ENCODE assay signal across 14 cellular contexts in the genomic region with DNA sequence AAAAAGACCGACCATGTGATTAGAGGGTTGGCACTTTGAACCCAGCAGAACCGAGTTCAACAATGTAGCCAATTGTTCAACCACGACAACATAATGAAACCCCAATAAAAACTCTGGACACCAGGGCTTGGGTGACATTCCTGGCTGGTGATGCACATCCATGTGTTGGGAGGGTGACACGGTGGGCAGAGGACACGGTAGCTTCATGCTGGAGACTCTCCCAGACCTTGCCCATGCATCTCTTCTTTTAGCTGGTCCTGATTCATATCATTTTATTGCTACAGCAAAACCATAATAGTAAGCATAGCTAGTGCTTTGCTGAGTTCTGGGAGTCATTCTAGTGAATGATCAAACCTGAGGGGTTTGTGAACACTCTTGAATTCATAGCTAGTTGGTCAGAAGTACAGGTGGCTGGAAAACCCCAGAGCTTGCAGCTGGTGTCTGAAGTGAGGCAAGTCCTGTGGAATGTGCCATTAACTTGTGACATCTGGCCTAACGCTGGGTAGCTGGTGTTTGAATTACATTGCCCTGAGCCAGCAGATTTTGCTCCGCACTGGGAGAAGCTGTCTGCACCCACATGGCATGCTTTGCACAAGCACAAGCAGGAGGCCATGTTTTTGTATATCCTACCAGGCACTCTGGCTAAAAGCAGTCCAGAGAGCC. TPM values are rescaled to one million over a fixed set of nuclear protein-coding genes. Genes with fewer than 3 reads are reported as not detected.
A peak's percentile ranks its signal among the peaks of the same experiment; 100 is the strongest.
DNase-seq lines count a peak whose midpoint lies in the region; ATAC-seq, FAIRE-seq and TF ChIP-seq lines count a peak whose summit lies in the region.
"Had no signal": no experiment of that assay in that cellular context is flagged by ENCODE, and none has a peak within 500 bp of the region (broad histone marks: within the 10 kb centered on the region; RNA-seq: fewer than 3 reads in every experiment).

No MANE protein-coding gene starts in this region.

- BruUV-seq in HepG2 (replicated peaks; lab: Mats Ljungman, UMichigan) = no TSS peak

- TF ChIP-seq CTCF in HepG2 (CRISPR knock-in tag; IDR thresholded peaks at IDR 0.05) = no peak
- no peak for TF ChIP-seq CTCF in osteoblast (IDR thresholded peaks at IDR 0.05; ENCODE audit: extremely low read depth, low read depth, low read length)

- H2AFZ ChIP-seq in HepG2 (ENCODE audit: low read length) = no peak overlapping the region
- H2AFZ ChIP-seq in osteoblast (ENCODE audit: low read length) = no peak overlapping the region

- H3K4me3 Mint-ChIP-seq in natural killer cell treated with Interleukin-12 subunit alpha and Interleukin-12 subunit beta and Interleukin-15 and Interleukin-18, amount 100 ng/mL, for 72 hours = no peak overlapping the region

- peaks cover 2% of the 10 kb centered on the region for H3K4me1 ChIP-seq in right cardiac atrium (ENCODE audit: control insufficient read depth, insufficient read depth, low read length)
- H3K4me1 ChIP-seq in HepG2 (ENCODE audit: insufficient read depth, low read length) = peaks cover 18% of the 10 kb centered on the region
- no peaks in the 10 kb centered on the region for H3K4me1 ChIP-seq in osteoblast (ENCODE audit: insufficient read depth, low read length)

- H3K27ac ChIP-seq in right cardiac atrium (ENCODE audit: low read length) (no peak overlapping the region), HepG2 (ENCODE audit: extremely low read length, insufficient read depth, low read length) (no peak overlapping the region), osteoblast (ENCODE audit: low read depth, low read length) (no peak overlapping the region)
- H3K27ac ChIP-seq: gastroesophageal sphincter, suprapubic skin had no signal

- ATAC-seq in left ventricle myocardium superior = peak; percentile 45
- no peak for ATAC-seq in right cardiac atrium
- no peak; the same call in 2 of the 3 replicates for ATAC-seq in HepG2
- ATAC-seq in natural killer cell treated with Interleukin-12 subunit alpha and Interleukin-12 subunit beta and Interleukin-15 and Interleukin-18, amount 100 ng/mL, for 72 hours = no peak
- ATAC-seq: gastroesophageal sphincter had no signal

- H3K4me2 ChIP-seq in HepG2 (ENCODE audit: low read depth, low read length) (no peak overlapping the region), osteoblast (ENCODE audit: insufficient read depth, low read length) (no peak overlapping the region)

- H3K79me2 ChIP-seq in HepG2 (ENCODE audit: insufficient read depth, low read length) = no peaks in the 10 kb centered on the region
- H3K79me2 ChIP-seq in osteoblast (ENCODE audit: insufficient read depth, low read length) = no peaks in the 10 kb centered on the region

- POLR2A ChIA-PET in HepG2 (lab: Yijun Ruan, JAX) = interaction anchor here (1.1 kb wide), 1 partner anchor 10 kb away, joined by 3 read pairs; no protein-coding TSS in a partner anchor

- H3K27ac Mint-ChIP-seq in natural killer cell treated with Interleukin-12 subunit alpha and Interleukin-12 subunit beta and Interleukin-15 and Interleukin-18, amount 100 ng/mL, for 72 hours = no peak overlapping the region

- DNase-seq in left ventricle myocardium superior (no peak), right cardiac atrium (no peak), astrocyte of the hippocampus (ENCODE audit: low read depth, low spot score) (peak; percentile 31), HepG2 (ENCODE audit: low spot score) (no peak), SKM-1 treated with dmso at 0.1 percent for 144 hours (lab: John Stamatoyannopoulos, UW; ENCODE audit: unreplicated experiment) (no peak), NCI-H2227 treated with DMSO at 0.1 percent for 48 hours (lab: John Stamatoyannopoulos, UW) (no peak), osteoblast (ENCODE audit: insufficient read length, low spot score, missing footprints) (no peak)
- DNase-seq in natural killer cell treated with Interleukin-12 subunit alpha and Interleukin-12 subunit beta and Interleukin-15 and Interleukin-18, amount 100 ng/mL, for 72 hours (ENCODE audit: low spot score) = no peak
- DNase-seq: DND-41, NCI-H1092 treated with DMSO at 0.1 percent for 48 hours, NCI-H774 had no signal

- peaks cover 16 to 68% of the 10 kb centered on the region in 2 experiments for H3K36me3 ChIP-seq in HepG2 (replicated peaks in 1 of 2; ENCODE audit: control insufficient read depth in 1 of 2, insufficient read depth in 2 of 2, low read length in 2 of 2)
- H3K36me3 ChIP-seq in osteoblast (ENCODE audit: insufficient read depth, low read length) = peaks cover 34% of the 10 kb centered on the region

- no peak for TF ChIP-seq POLR2A in HepG2 (IDR thresholded peaks at IDR 0.05; ENCODE audit: insufficient read depth in 1 of 2, low read depth in 2 of 2, low read length in 2 of 2)

- intact Hi-C loops in left ventricle myocardium superior (cut with micrococcal nuclease) (loop anchor here (5.0 kb wide), 1 partner anchor 270 kb away; no protein-coding TSS in a partner anchor), right cardiac atrium (cut with DNase I) (loop anchor here in 1 of 4 donors (5.0 kb wide), 1 partner anchor 275 kb away; no protein-coding TSS in a partner anchor), HepG2 (cut with micrococcal nuclease; ENCODE audit: unreplicated experiment) (no loop called here)

- H3K27me3 ChIP-seq in right cardiac atrium (ENCODE audit: control insufficient read depth, insufficient read depth) = no peaks in the 10 kb centered on the region
- no peaks in the 10 kb centered on the region for H3K27me3 ChIP-seq in HepG2 (ENCODE audit: control insufficient read depth in 1 of 2, insufficient read depth in 2 of 2, low read length in 2 of 2)
- H3K27me3 ChIP-seq in osteoblast (ENCODE audit: insufficient read depth, low read length) = no peaks in the 10 kb centered on the region
- H3K27me3 ChIP-seq: gastroesophageal sphincter, suprapubic skin had no signal

- H3K4me3 ChIP-seq in right cardiac atrium (ENCODE audit: low read length) = no peak overlapping the region
- H3K4me3 ChIP-seq in HepG2 (replicated peaks in 1 of 3; ENCODE audit: insufficient read depth in 1 of 3, low read depth in 2 of 3, low read length in 3 of 3) = no peak overlapping the region
- no peak overlapping the region for H3K4me3 ChIP-seq in osteoblast (ENCODE audit: insufficient read depth, low read length)
- H3K4me3 ChIP-seq: gastroesophageal sphincter, suprapubic skin had no signal

- H3K9me3 Mint-ChIP-seq in natural killer cell treated with Interleukin-12 subunit alpha and Interleukin-12 subunit beta and Interleukin-15 and Interleukin-18, amount 100 ng/mL, for 72 hours = no peaks in the 10 kb centered on the region

- H3K9me3 ChIP-seq in right cardiac atrium (ENCODE audit: control insufficient read depth, low read length) = no peaks in the 10 kb centered on the region
- no peaks in the 10 kb centered on the region for H3K9me3 ChIP-seq in HepG2 (ENCODE audit: low read length)
- H3K9me3 ChIP-seq in osteoblast (ENCODE audit: low read depth, low read length) = no peaks in the 10 kb centered on the region
- H3K9me3 ChIP-seq: suprapubic skin had no signal

- WGBS in right cardiac atrium = 82% methylated on average over 7 of the region's 7 CpGs
- 90% methylated on average over 6 of the region's 7 CpGs for WGBS in HepG2 (ENCODE audit: low lambda C conversion rate)

- peaks cover 0 to 10% of the 10 kb centered on the region in 2 donors for H3K4me1 Mint-ChIP-seq in natural killer cell treated with Interleukin-12 subunit alpha and Interleukin-12 subunit beta and Interleukin-15 and Interleukin-18, amount 100 ng/mL, for 72 hours (ENCODE audit: low read depth in 2 of 2)

- no peaks in the 10 kb centered on the region for H4K20me1 ChIP-seq in HepG2 (ENCODE audit: insufficient read depth, low read length)
- no peaks in the 10 kb centered on the region for H4K20me1 ChIP-seq in osteoblast (ENCODE audit: insufficient read depth, low read length)

- TF ChIP-seq EP300 in HepG2 (IDR thresholded peaks at IDR 0.05; ENCODE audit: low read depth in 2 of 2, low read length in 2 of 2) (no peak), HepG2 (CRISPR knock-in tag; IDR thresholded peaks at IDR 0.05; ENCODE audit: borderline replicate concordance) (no peak)

- FAIRE-seq in HepG2 (lab: Jason Lieb, UNC) = no peak
- FAIRE-seq: GM18507 had no signal

- no peak overlapping the region for H3K9ac ChIP-seq in HepG2 (ENCODE audit: insufficient read depth, low read depth, low read length)

- H3K36me3 Mint-ChIP-seq in natural killer cell treated with Interleukin-12 subunit alpha and Interleukin-12 subunit beta and Interleukin-15 and Interleukin-18, amount 100 ng/mL, for 72 hours = peaks cover 42% of the 10 kb centered on the region

- no peaks in the 10 kb centered on the region for H3K27me3 Mint-ChIP-seq in natural killer cell treated with Interleukin-12 subunit alpha and Interleukin-12 subunit beta and Interleukin-15 and Interleukin-18, amount 100 ng/mL, for 72 hours

- in situ Hi-C loops in HepG2 (cut with HindIII; ENCODE audit: extremely low pct_ligation_motif_present, low pct_unique_long_range_greater_than_20kb) = loop anchor here (10.0 kb wide), 1 partner anchor 133 kb away; the partner anchor contains the start of gene CDON

- CTCF ChIA-PET in HepG2 (lab: Yijun Ruan, JAX; ENCODE audit: low intra/inter-chr PET ratio, low total read pairs) = no interaction called here

- no peak for TF ChIP-seq RAD21 in HepG2 (CRISPR knock-in tag; IDR thresholded peaks at IDR 0.05)

RNA-seq across cellular contexts. Expression of gene RPUSD4, which starts 14.0 kb away (rescaled TPM):
- 40.0 TPM for total RNA-seq in left ventricle myocardium superior
- total RNA-seq in right cardiac atrium = 10 to 100 TPM; 13.5 to 24.0 (median 19.5) TPM
- 12.0 TPM for polyA plus RNA-seq in right cardiac atrium
- 45.0 and 45.6 TPM in 2 replicates for total RNA-seq in HepG2 (2016; rRNA removed; fragmentation: Illumina TruSeq; extraction: Trizol)
- total RNA-seq in HepG2 (2016; cell fraction: cytosol; rRNA removed; fragmentation: Illumina TruSeq; extraction: Trizol; ENCODE audit: low read depth) = 11.4 and 11.5 TPM in 2 replicates
- total RNA-seq in HepG2 (2016; cell fraction: insoluble cytoplasmic fraction; rRNA removed; fragmentation: Illumina TruSeq; extraction: Trizol) = 46.3 and 47.2 TPM in 2 replicates
- 25.9 and 29.8 TPM in 2 replicates for total RNA-seq in HepG2 (2016; cell fraction: membrane; rRNA removed; fragmentation: Illumina TruSeq; extraction: Trizol)
- total RNA-seq in HepG2 (2016; cell fraction: nucleus; rRNA removed; fragmentation: Illumina TruSeq; extraction: Trizol) = 46.8 and 51.8 TPM in 2 replicates
- 51.6 and 52.9 TPM in 2 replicates for polyA plus RNA-seq in HepG2 (2011; rRNA removed)
- polyA plus RNA-seq in HepG2 (2011; cell fraction: cytosol; rRNA removed) = 42.4 and 53.0 TPM in 2 replicates
- 68.4 and 69.6 TPM in 2 replicates for polyA plus RNA-seq in HepG2 (2011; cell fraction: nucleus; rRNA removed)
- polyA plus RNA-seq in HepG2 (2012) = 36.1 and 41.1 TPM in 2 replicates
- 6.0 and 7.2 TPM in 2 replicates for polyA plus RNA-seq in HepG2 (2016; cell fraction: cytosol; fragmentation: Illumina TruSeq; extraction: Trizol; ENCODE audit: low read depth)
- polyA plus RNA-seq in HepG2 (2016; cell fraction: insoluble cytoplasmic fraction; fragmentation: Illumina TruSeq; extraction: Trizol; ENCODE audit: low read depth) = 43.9 and 44.1 TPM in 2 replicates
- 16.2 and 17.9 TPM in 2 replicates for polyA plus RNA-seq in HepG2 (2016; cell fraction: membrane; fragmentation: Illumina TruSeq; extraction: Trizol; ENCODE audit: low read depth)
- 85.9 and 93.8 TPM in 2 replicates for polyA plus RNA-seq in HepG2 (2016; cell fraction: nucleus; fragmentation: Illumina TruSeq; extraction: Trizol; ENCODE audit: insufficient read depth, low read depth)
- polyA minus RNA-seq in HepG2 (2011; rRNA and poly(A)+ RNA removed; ENCODE audit: low replicate concordance) = 74.1 and 168 TPM in 2 replicates
- polyA minus RNA-seq in HepG2 (2011; cell fraction: cytosol; rRNA and poly(A)+ RNA removed) = 31.0 and 34.3 TPM in 2 replicates
- 60.8 and 66.2 TPM in 2 replicates for polyA minus RNA-seq in HepG2 (2011; cell fraction: nucleus; rRNA and poly(A)+ RNA removed)
- 36.2 and 36.8 TPM in 2 replicates for total RNA-seq in osteoblast
- 10 to 100 TPM; 36.5 to 53.5 TPM for total RNA-seq in natural killer cell treated with Interleukin-12 subunit alpha and Interleukin-12 subunit beta and Interleukin-15 and Interleukin-18, amount 100 ng/mL, for 72 hours

RNA-seq across cellular contexts. Expression of gene FAM118B, which starts 14.2 kb away (rescaled TPM):
- total RNA-seq in left ventricle myocardium superior (25.1 TPM), right cardiac atrium (10 to 100 TPM; 15.8 to 20.5 (median 16.9) TPM), HepG2 (2016; rRNA removed; fragmentation: Illumina TruSeq; extraction: Trizol) (25.7 and 30.9 TPM in 2 replicates), osteoblast (29.5 and 30.4 TPM in 2 replicates)
- polyA plus RNA-seq in right cardiac atrium (12.7 TPM), HepG2 (2011; rRNA removed) (10.2 and 10.4 TPM in 2 replicates)
- 4.3 and 4.7 TPM in 2 replicates for total RNA-seq in HepG2 (2016; cell fraction: cytosol; rRNA removed; fragmentation: Illumina TruSeq; extraction: Trizol; ENCODE audit: low read depth)
- 25.2 and 33.9 TPM in 2 replicates for total RNA-seq in HepG2 (2016; cell fraction: insoluble cytoplasmic fraction; rRNA removed; fragmentation: Illumina TruSeq; extraction: Trizol)
- 11.4 and 12.1 TPM in 2 replicates for total RNA-seq in HepG2 (2016; cell fraction: membrane; rRNA removed; fragmentation: Illumina TruSeq; extraction: Trizol)
- 17.6 and 18.5 TPM in 2 replicates for total RNA-seq in HepG2 (2016; cell fraction: nucleus; rRNA removed; fragmentation: Illumina TruSeq; extraction: Trizol)
- 6.6 and 10.7 TPM in 2 replicates for polyA plus RNA-seq in HepG2 (2011; cell fraction: cytosol; rRNA removed)
- polyA plus RNA-seq in HepG2 (2011; cell fraction: nucleus; rRNA removed) = 3.4 and 4.2 TPM in 2 replicates
- 8.2 and 8.8 TPM in 2 replicates for polyA plus RNA-seq in HepG2 (2012)
- polyA plus RNA-seq in HepG2 (2016; cell fraction: cytosol; fragmentation: Illumina TruSeq; extraction: Trizol; ENCODE audit: low read depth) = 3.3 and 3.4 TPM in 2 replicates
- polyA plus RNA-seq in HepG2 (2016; cell fraction: insoluble cytoplasmic fraction; fragmentation: Illumina TruSeq; extraction: Trizol; ENCODE audit: low read depth) = 27.7 and 31.2 TPM in 2 replicates
- 6.7 and 7.0 TPM in 2 replicates for polyA plus RNA-seq in HepG2 (2016; cell fraction: membrane; fragmentation: Illumina TruSeq; extraction: Trizol; ENCODE audit: low read depth)
- polyA plus RNA-seq in HepG2 (2016; cell fraction: nucleus; fragmentation: Illumina TruSeq; extraction: Trizol; ENCODE audit: insufficient read depth, low read depth) = 14.7 and 15.9 TPM in 2 replicates
- polyA minus RNA-seq in HepG2 (2011; rRNA and poly(A)+ RNA removed; ENCODE audit: low replicate concordance) = 2.5 and 4.9 TPM in 2 replicates
- polyA minus RNA-seq in HepG2 (2011; cell fraction: cytosol; rRNA and poly(A)+ RNA removed) = 3.3 and 6.6 TPM in 2 replicates
- polyA minus RNA-seq in HepG2 (2011; cell fraction: nucleus; rRNA and poly(A)+ RNA removed) = 10.6 and 13.4 TPM in 2 replicates
- 10 to 100 TPM; 13.8 to 16.9 TPM for total RNA-seq in natural killer cell treated with Interleukin-12 subunit alpha and Interleukin-12 subunit beta and Interleukin-15 and Interleukin-18, amount 100 ng/mL, for 72 hours
